ENCODE assay signal across 8 cellular contexts in the genomic region with DNA sequence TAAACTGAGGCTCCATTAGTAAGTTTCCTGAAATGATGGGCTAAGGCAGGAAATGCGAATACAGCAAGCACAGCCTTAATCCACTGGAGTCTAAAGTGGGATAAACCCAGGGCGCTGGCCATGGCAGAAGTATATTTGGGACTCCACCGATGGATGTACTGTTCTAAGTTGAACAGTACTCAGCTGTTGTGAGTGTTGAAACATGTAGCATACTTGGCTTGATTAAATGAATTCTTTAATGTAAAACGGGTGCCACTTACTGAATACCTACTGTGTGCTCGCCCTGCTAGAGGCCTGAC. TPM values are rescaled to one million over a fixed set of nuclear protein-coding genes. Genes with fewer than 3 reads are reported as not detected.
A peak's percentile ranks its signal among the peaks of the same experiment; 100 is the strongest.
DNase-seq lines count a peak whose midpoint lies in the region; ATAC-seq and TF ChIP-seq lines count a peak whose summit lies in the region.

No MANE protein-coding gene starts in this region.

- H3K9me3 ChIP-seq in iPS-20b (ENCODE audit: insufficient read depth, low read depth, low read length), result no peaks in the 10 kb centered on the region
- H3K9me3 ChIP-seq in skeletal muscle tissue (ENCODE audit: control insufficient read depth in 3 of 3, low read length in 3 of 3), result no peaks in the 10 kb centered on the region

- in situ Hi-C loops in astrocyte of the spinal cord (cut with HindIII; ENCODE audit: low sequenced_read_pairs), result no loop called here

- intact Hi-C loops in activated T-helper 1 cell treated with anti-CD3 and anti-CD28 coated beads, Interleukin-12 subunit alpha, Interleukin-12 subunit beta, Interleukin-2, Interleukin-4 antibody, amounts not matched to agents 30 ng/mL and 10 ng/mL and 1 ng/mL, durations not matched to agents 14 hours and 24 hours and 36 hours (cut with micrococcal nuclease), result no loop called here

- H3K9ac ChIP-seq in iPS-20b (ENCODE audit: low read depth, low read length) (peak overlapping the region; percentile 85; the same call in 1 of the 2 replicates), skeletal muscle tissue (ENCODE audit: low read depth in 1 of 3, low read length in 3 of 3) (peak overlapping the region; percentile 84 to 97 (median 91))

- peaks cover 41% of the 10 kb centered on the region for H3K4me1 Mint-ChIP-seq in HFFc6 (ENCODE audit: low read depth)
- peaks cover 5% of the 10 kb centered on the region for H3K4me1 Mint-ChIP-seq in activated CD8-positive, alpha-beta memory T cell treated with anti-CD3 and anti-CD28 coated beads, Interleukin-2, amount 10 ng/mL, durations not matched to agents 7 days and 5 days
- H3K4me1 Mint-ChIP-seq in activated T-helper 1 cell treated with anti-CD3 and anti-CD28 coated beads, Interleukin-12 subunit alpha, Interleukin-12 subunit beta, Interleukin-2, Interleukin-4 antibody, amounts not matched to agents 30 ng/mL and 10 ng/mL and 1 ng/mL, durations not matched to agents 14 hours and 24 hours and 36 hours (ENCODE audit: low read depth), result no peaks in the 10 kb centered on the region

- H3K27me3 ChIP-seq in iPS-20b (ENCODE audit: insufficient read depth, low read length) (peaks cover 44% of the 10 kb centered on the region), skeletal muscle tissue (ENCODE audit: control insufficient read depth in 3 of 3, insufficient read depth in 3 of 3, low read length in 3 of 3) (no peaks in the 10 kb centered on the region)

- H3K36me3 ChIP-seq in iPS-20b (ENCODE audit: insufficient read depth, low read depth, low read length) (no peaks in the 10 kb centered on the region), skeletal muscle tissue (ENCODE audit: control insufficient read depth in 3 of 3, insufficient read depth in 3 of 3, low read length in 3 of 3) (no peaks in the 10 kb centered on the region)

- DNase-seq in HFFc6 (peak; percentile 2), astrocyte of the spinal cord (ENCODE audit: low read depth, low spot score) (no peak), iPS-NIHi11 (ENCODE audit: low spot score) (no peak), T1000 (lab: John Stamatoyannopoulos, UW) (no peak)
- DNase-seq in activated CD8-positive, alpha-beta memory T cell treated with anti-CD3 and anti-CD28 coated beads, Interleukin-2, amount 10 ng/mL, durations not matched to agents 7 days and 5 days, result no peak
- no peak for DNase-seq in activated T-helper 1 cell treated with anti-CD3 and anti-CD28 coated beads, Interleukin-12 subunit alpha, Interleukin-12 subunit beta, Interleukin-2, Interleukin-4 antibody, amounts not matched to agents 30 ng/mL and 10 ng/mL and 1 ng/mL, durations not matched to agents 14 hours and 24 hours and 36 hours (ENCODE audit: low spot score)

- no peak for ATAC-seq in activated CD8-positive, alpha-beta memory T cell treated with anti-CD3 and anti-CD28 coated beads, Interleukin-2, amount 10 ng/mL, durations not matched to agents 7 days and 5 days

- H3K9me3 Mint-ChIP-seq in HFFc6, result no peaks in the 10 kb centered on the region
- no peaks in the 10 kb centered on the region for H3K9me3 Mint-ChIP-seq in activated CD8-positive, alpha-beta memory T cell treated with anti-CD3 and anti-CD28 coated beads, Interleukin-2, amount 10 ng/mL, durations not matched to agents 7 days and 5 days (ENCODE audit: low read depth)
- no peaks in the 10 kb centered on the region for H3K9me3 Mint-ChIP-seq in activated T-helper 1 cell treated with anti-CD3 and anti-CD28 coated beads, Interleukin-12 subunit alpha, Interleukin-12 subunit beta, Interleukin-2, Interleukin-4 antibody, amounts not matched to agents 30 ng/mL and 10 ng/mL and 1 ng/mL, durations not matched to agents 14 hours and 24 hours and 36 hours

- no peak for TF ChIP-seq CTCF in HFFc6 (IDR thresholded peaks at IDR 0.05)
- no peak for TF ChIP-seq CTCF in astrocyte of the spinal cord (IDR thresholded peaks at IDR 0.05; ENCODE audit: low read depth, low read length)

- H3K4me1 ChIP-seq in iPS-20b (ENCODE audit: insufficient read depth, low read length) (peaks cover 6% of the 10 kb centered on the region), skeletal muscle tissue (ENCODE audit: control insufficient read depth in 3 of 3, insufficient read depth in 3 of 3, low read length in 3 of 3) (peaks cover 16 to 24% (median 22%) of the 10 kb centered on the region in 3 donors)

- peak overlapping the region; percentile 48 for H3K4me3 ChIP-seq in astrocyte of the spinal cord (ENCODE audit: low read depth, low read length)
- H3K4me3 ChIP-seq in iPS-20b (ENCODE audit: low read length), result peak overlapping the region; percentile 84
- H3K4me3 ChIP-seq in skeletal muscle tissue (ENCODE audit: low read length in 3 of 3), result peak overlapping the region; percentile 77 to 94 (median 94)

- H3K4me3 Mint-ChIP-seq in HFFc6, result peak overlapping the region; percentile 94
- H3K4me3 Mint-ChIP-seq in activated CD8-positive, alpha-beta memory T cell treated with anti-CD3 and anti-CD28 coated beads, Interleukin-2, amount 10 ng/mL, durations not matched to agents 7 days and 5 days, result no peak overlapping the region
- no peak overlapping the region for H3K4me3 Mint-ChIP-seq in activated T-helper 1 cell treated with anti-CD3 and anti-CD28 coated beads, Interleukin-12 subunit alpha, Interleukin-12 subunit beta, Interleukin-2, Interleukin-4 antibody, amounts not matched to agents 30 ng/mL and 10 ng/mL and 1 ng/mL, durations not matched to agents 14 hours and 24 hours and 36 hours

- CTCF ChIA-PET in activated CD8-positive, alpha-beta memory T cell treated with anti-CD3 and anti-CD28 coated beads, Interleukin-2, amount 10 ng/mL, durations not matched to agents 7 days and 5 days (lab: Charles Lee), result no interaction called here

- no peaks in the 10 kb centered on the region for H3K36me3 Mint-ChIP-seq in HFFc6 (ENCODE audit: low read depth)
- H3K36me3 Mint-ChIP-seq in activated CD8-positive, alpha-beta memory T cell treated with anti-CD3 and anti-CD28 coated beads, Interleukin-2, amount 10 ng/mL, durations not matched to agents 7 days and 5 days, result no peaks in the 10 kb centered on the region
- H3K36me3 Mint-ChIP-seq in activated T-helper 1 cell treated with anti-CD3 and anti-CD28 coated beads, Interleukin-12 subunit alpha, Interleukin-12 subunit beta, Interleukin-2, Interleukin-4 antibody, amounts not matched to agents 30 ng/mL and 10 ng/mL and 1 ng/mL, durations not matched to agents 14 hours and 24 hours and 36 hours (ENCODE audit: low read depth), result no peaks in the 10 kb centered on the region

- H3K27me3 Mint-ChIP-seq in HFFc6 (ENCODE audit: insufficient read depth), result no peaks in the 10 kb centered on the region
- peaks cover 73% of the 10 kb centered on the region for H3K27me3 Mint-ChIP-seq in activated CD8-positive, alpha-beta memory T cell treated with anti-CD3 and anti-CD28 coated beads, Interleukin-2, amount 10 ng/mL, durations not matched to agents 7 days and 5 days
- H3K27me3 Mint-ChIP-seq in activated T-helper 1 cell treated with anti-CD3 and anti-CD28 coated beads, Interleukin-12 subunit alpha, Interleukin-12 subunit beta, Interleukin-2, Interleukin-4 antibody, amounts not matched to agents 30 ng/mL and 10 ng/mL and 1 ng/mL, durations not matched to agents 14 hours and 24 hours and 36 hours (ENCODE audit: insufficient read depth), result peaks cover 56% of the 10 kb centered on the region

- H3K27ac Mint-ChIP-seq in HFFc6, result peak overlapping the region; percentile 97
- H3K27ac Mint-ChIP-seq in activated CD8-positive, alpha-beta memory T cell treated with anti-CD3 and anti-CD28 coated beads, Interleukin-2, amount 10 ng/mL, durations not matched to agents 7 days and 5 days, result no peak overlapping the region
- H3K27ac Mint-ChIP-seq in activated T-helper 1 cell treated with anti-CD3 and anti-CD28 coated beads, Interleukin-12 subunit alpha, Interleukin-12 subunit beta, Interleukin-2, Interleukin-4 antibody, amounts not matched to agents 30 ng/mL and 10 ng/mL and 1 ng/mL, durations not matched to agents 14 hours and 24 hours and 36 hours, result no peak overlapping the region

- no peak overlapping the region for H3K27ac ChIP-seq in iPS-20b (ENCODE audit: low read length)
- peak overlapping the region; percentile 88 for H3K27ac ChIP-seq in skeletal muscle tissue (ENCODE audit: low read depth, low read length)

RNA-seq across cellular contexts. Expression of gene SSPN, which starts 1.0 kb away (rescaled TPM):
- 10 to 100 TPM; 10.6 to 17.5 (median 15.4) TPM for total RNA-seq in HFFc6 (2021; fragmentation: NEBNext Ultra II Directional; extraction: Animal tissue kit (Norgen Biotek cat#: 25700))
- total RNA-seq in skeletal muscle tissue, result 56.9 TPM
- total RNA-seq in activated CD8-positive, alpha-beta memory T cell treated with anti-CD3 and anti-CD28 coated beads, Interleukin-2, amount 10 ng/mL, durations not matched to agents 7 days and 5 days, result not detected
- not detected in 2 replicates for total RNA-seq in activated T-helper 1 cell treated with anti-CD3 and anti-CD28 coated beads, Interleukin-12 subunit alpha, Interleukin-12 subunit beta, Interleukin-2, Interleukin-4 antibody, amounts not matched to agents 30 ng/mL and 10 ng/mL and 1 ng/mL, durations not matched to agents 14 hours and 24 hours and 36 hours

Comparison
In these comparisons a context has a peak if more than half of its experiments do, and no peak if none do; other contexts are left out.
1. RNA of gene SSPN, which starts 1.0 kb away (total RNA-seq): 56.9 TPM in skeletal muscle tissue (single experiment) and 10.6 to 17.5 TPM in HFFc6; not detected in activated CD8-positive, alpha-beta memory T cell treated with anti-CD3 and anti-CD28 coated beads, Interleukin-2, amount 10 ng/mL, durations not matched to agents 7 days and 5 days and not detected in activated T-helper 1 cell treated with anti-CD3 and anti-CD28 coated beads, Interleukin-12 subunit alpha, Interleukin-12 subunit beta, Interleukin-2, Interleukin-4 antibody, amounts not matched to agents 30 ng/mL and 10 ng/mL and 1 ng/mL, durations not matched to agents 14 hours and 24 hours and 36 hours; every median in the first group is over 10 times any median in the second.
2. Peak in every context shown above with its lines, with median percentiles within 50 percentile points of each other: H3K4me3 ChIP-seq.